In genomic region chr3:194686816-194687637, GRCh38 we compare ENCODE assay signal across 8 cellular contexts. TPM values are rescaled to one million over a fixed set of nuclear protein-coding genes. Genes with fewer than 3 reads are reported as not detected.
DNase-seq lines count a peak whose midpoint lies in the region; ATAC-seq and TF ChIP-seq lines count a peak whose summit lies in the region.

No MANE protein-coding gene starts in this region.

- DNase-seq in DMS 273 treated with DMSO at 0.1 percent for 48 hours (lab: John Stamatoyannopoulos, UW) (peak; percentile 28), fibroblast of gingiva (ENCODE audit: low read depth) (peak; percentile 53), vagina (ENCODE audit: extremely low spot score in 2 of 2) (no peak), SHP77 treated with DMSO at 0.1 percent for 48 hours (lab: John Stamatoyannopoulos, UW) (no peak)
- DNase-seq in activated CD8-positive, alpha-beta memory T cell treated with anti-CD3 and anti-CD28 coated beads, Interleukin-2, amount 50 U/mL, for 4 hours: peak; percentile 34
- peak in 7 of 9 donors; percentile 17 to 41 (median 28) for DNase-seq in naive thymus-derived CD4-positive, alpha-beta T cell

- peak overlapping the region; percentile 68 for H3K4me3 ChIP-seq in naive thymus-derived CD4-positive, alpha-beta T cell (ENCODE audit: low read length)
- peak overlapping the region; percentile 62 to 75 for H3K4me3 ChIP-seq in vagina

- POLR2A ChIA-PET in naive thymus-derived CD4-positive, alpha-beta T cell (lab: Charles Lee): interaction anchor here (0.5 to 5.0 kb wide), 12 partner anchors 10 to 654 kb away, joined by 3 to 69 read pairs (median 4); partner anchors contain the start of gene LSG1

- H3K4me1 ChIP-seq in naive thymus-derived CD4-positive, alpha-beta T cell (ENCODE audit: control insufficient read depth in 2 of 2, insufficient read depth in 2 of 2, low read length in 2 of 2): peaks cover 19 to 26% of the 10 kb centered on the region in 2 donors
- H3K4me1 ChIP-seq in vagina: peaks cover 52% of the 10 kb centered on the region

- ATAC-seq in HG03432 (IDR thresholded peaks at IDR 0.05; ENCODE audit: unreplicated experiment) (peak; percentile 2), HG02642 (IDR thresholded peaks at IDR 0.05; ENCODE audit: poor library complexity, unreplicated experiment) (no peak)
- no peak for ATAC-seq in naive thymus-derived CD4-positive, alpha-beta T cell

- H3K36me3 ChIP-seq in naive thymus-derived CD4-positive, alpha-beta T cell (ENCODE audit: control insufficient read depth in 2 of 3, insufficient read depth in 3 of 3, low read length in 3 of 3): no peaks in the 10 kb centered on the region
- H3K36me3 ChIP-seq in vagina: no peaks in the 10 kb centered on the region

- CTCF ChIA-PET in naive thymus-derived CD4-positive, alpha-beta T cell (lab: Charles Lee): interaction anchor here (0.7 to 2.9 kb wide), 5 partner anchors 12 to 420 kb away, joined by 3 to 22 read pairs (median 6); partner anchors contain the start of gene LSG1

- no peaks in the 10 kb centered on the region for H3K36me3 Mint-ChIP-seq in naive thymus-derived CD4-positive, alpha-beta T cell

- H3K27ac Mint-ChIP-seq in naive thymus-derived CD4-positive, alpha-beta T cell: peak overlapping the region in 3 of 9 donors; percentile 59 to 86 (median 82)

- H3K9me3 Mint-ChIP-seq in naive thymus-derived CD4-positive, alpha-beta T cell: peaks cover 0 to 2% (median 0%) of the 10 kb centered on the region in 11 donors

- TF ChIP-seq CTCF in vagina (IDR thresholded peaks at IDR 0.05): no peak

- peak overlapping the region; percentile 78 to 98 (median 90) for H3K4me3 Mint-ChIP-seq in naive thymus-derived CD4-positive, alpha-beta T cell

- TF ChIP-seq POLR2A in vagina (IDR thresholded peaks at IDR 0.05): no peak

- H3K4me1 Mint-ChIP-seq in naive thymus-derived CD4-positive, alpha-beta T cell: peaks cover 24 to 57% (median 46%) of the 10 kb centered on the region in 7 donors

- H3K27ac ChIP-seq in naive thymus-derived CD4-positive, alpha-beta T cell (ENCODE audit: low read depth, low read length): no peak overlapping the region
- H3K27ac ChIP-seq in vagina: peak overlapping the region; percentile 90

- no peaks in the 10 kb centered on the region for H3K9me3 ChIP-seq in naive thymus-derived CD4-positive, alpha-beta T cell (ENCODE audit: control insufficient read depth in 2 of 3, low read length in 3 of 3)
- no peaks in the 10 kb centered on the region for H3K9me3 ChIP-seq in vagina

- H3K27me3 Mint-ChIP-seq in naive thymus-derived CD4-positive, alpha-beta T cell: peaks cover 0 to 61% (median 5%) of the 10 kb centered on the region in 5 donors

- no peaks in the 10 kb centered on the region for H3K27me3 ChIP-seq in naive thymus-derived CD4-positive, alpha-beta T cell (ENCODE audit: control insufficient read depth in 2 of 2, insufficient read depth in 2 of 2, low read length in 2 of 2)
- no peaks in the 10 kb centered on the region for H3K27me3 ChIP-seq in vagina

- intact Hi-C loops in naive thymus-derived CD4-positive, alpha-beta T cell (cut with micrococcal nuclease): loop anchor here (2.0 to 5.0 kb wide), 4 partner anchors 14 to 755 kb away; partner anchors contain the start of genes ACAP2 (in 1 of the 2), HES1 (in 1 of the 2) and LSG1 (in 1 of the 2)
- intact Hi-C loops in vagina (cut with DNase I): loop anchor here (5.0 to 10.0 kb wide), 2 partner anchors 420 to 858 kb away; partner anchors contain the start of gene PPP1R2

RNA-seq across cellular contexts. Expression of gene FAM43A, which starts 1.3 kb away (rescaled TPM):
- 1 to 10 TPM; 1.8 to 5.2 (median 3.5) TPM for total RNA-seq in naive thymus-derived CD4-positive, alpha-beta T cell
- 1 to 10 TPM; 1.3 to 3.5 TPM for polyA plus RNA-seq in naive thymus-derived CD4-positive, alpha-beta T cell
- total RNA-seq in vagina: 20.4 TPM

RNA-seq across cellular contexts. Expression of gene LSG1, which starts 15.0 kb away (rescaled TPM):
- total RNA-seq in naive thymus-derived CD4-positive, alpha-beta T cell: 10 to 100 TPM; 33.5 to 59.2 (median 54.9) TPM
- polyA plus RNA-seq in naive thymus-derived CD4-positive, alpha-beta T cell: 10 to 100 TPM; 18.4 to 41.7 TPM
- 40.3 TPM for total RNA-seq in vagina

RNA-seq across cellular contexts. Expression of gene TMEM44, which starts 53.8 kb away (rescaled TPM):
- 1 to 10 TPM in 4 of 5 experiments, under 1 TPM in 1; 0.86 to 2.6 (median 1.4) TPM for total RNA-seq in naive thymus-derived CD4-positive, alpha-beta T cell
- polyA plus RNA-seq in naive thymus-derived CD4-positive, alpha-beta T cell: under 1 TPM; 0.33 to 0.37 TPM
- total RNA-seq in vagina: 11.0 TPM

Comparison
In these comparisons a context has a peak if more than half of its experiments do, and no peak if none do; other contexts are left out.
1. DNase-seq: peak in DMS 273 treated with DMSO at 0.1 percent for 48 hours (single experiment), activated CD8-positive, alpha-beta memory T cell treated with anti-CD3 and anti-CD28 coated beads, Interleukin-2, amount 50 U/mL, for 4 hours (single experiment), fibroblast of gingiva (single experiment) and naive thymus-derived CD4-positive, alpha-beta T cell (7 of 9); none in vagina (0 of 2) and SHP77 treated with DMSO at 0.1 percent for 48 hours (single experiment).